8 cellular contexts compared by ENCODE assay signal in the genomic region with DNA sequence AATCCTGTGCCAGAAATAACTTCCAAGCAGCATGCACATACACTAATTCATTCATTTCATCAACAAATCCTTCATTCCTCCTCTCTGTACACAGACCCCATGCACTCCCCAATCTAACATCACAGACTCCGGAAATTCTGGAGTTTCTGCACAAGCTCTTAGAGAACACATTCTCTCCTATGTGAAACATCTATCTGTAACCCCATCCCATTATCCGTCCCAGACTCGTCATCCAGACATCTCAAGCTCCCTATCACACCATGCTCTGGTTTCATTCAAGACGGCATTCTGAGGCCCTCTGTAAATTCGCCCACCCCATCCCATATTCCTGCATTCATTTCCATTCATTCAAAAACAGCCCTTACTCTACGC. TPM values are rescaled to one million over a fixed set of nuclear protein-coding genes. Genes with fewer than 3 reads are reported as not detected.
DNase-seq lines count a peak whose midpoint lies in the region; ATAC-seq and TF ChIP-seq lines count a peak whose summit lies in the region.

No MANE protein-coding gene starts in this region.

- H3K27ac ChIP-seq in body of pancreas: peak overlapping the region; percentile 85 to 88 (median 86)
- peak overlapping the region; percentile 66 for H3K27ac ChIP-seq in mesenchymal stem cell (ENCODE audit: low read length, poor library complexity, severe bottlenecking)

- no peaks in the 10 kb centered on the region for H3K36me3 ChIP-seq in body of pancreas (replicated peaks in 1 of 2; ENCODE audit: insufficient read depth in 1 of 2, low read depth in 2 of 2)
- H3K36me3 ChIP-seq in mesenchymal stem cell (ENCODE audit: control insufficient read depth in 1 of 2, insufficient read depth in 2 of 2, low read depth in 1 of 2, low read length in 2 of 2): no peaks in the 10 kb centered on the region

- H2BK120ac ChIP-seq in mesenchymal stem cell (ENCODE audit: low read depth, low read length): no peak overlapping the region

- peak overlapping the region; percentile 73 for H4K8ac ChIP-seq in mesenchymal stem cell (ENCODE audit: low read length)

- H3K18ac ChIP-seq in mesenchymal stem cell (ENCODE audit: low read depth in 1 of 2, low read length in 2 of 2): peak overlapping the region; percentile 59 to 95

- no peak for TF ChIP-seq CTCF in body of pancreas (IDR thresholded peaks at IDR 0.05)

- peaks cover 27% of the 10 kb centered on the region for H3K36me3 Mint-ChIP-seq in activated naive CD4-positive, alpha-beta T cell treated with anti-CD3 and anti-CD28 coated beads, Interleukin-2, amount 10 ng/mL, durations not matched to agents 7 days and 5 days

- DNase-seq in activated naive CD4-positive, alpha-beta T cell treated with anti-CD3 and anti-CD28 coated beads, Interleukin-2, amount 10 ng/mL, durations not matched to agents 7 days and 5 days: no peak
- DNase-seq in activated naive CD4-positive, alpha-beta T cell (lab: John Stamatoyannopoulos, UW): no peak
- no peak for DNase-seq in body of pancreas
- DNase-seq in mesenchymal stem cell: no peak
- no peak for DNase-seq in HT-29 (ENCODE audit: low spot score)
- no peak for DNase-seq in NCI-H774 (lab: John Stamatoyannopoulos, UW)

- 0 to 1% methylated on average over 6 of the region's 6 CpGs for WGBS in body of pancreas, 2 donors
- 2% methylated on average over 6 of the region's 6 CpGs for WGBS in mesenchymal stem cell

- H3K27me3 Mint-ChIP-seq in activated naive CD4-positive, alpha-beta T cell treated with anti-CD3 and anti-CD28 coated beads, Interleukin-2, amount 10 ng/mL, durations not matched to agents 7 days and 5 days: peaks cover 5% of the 10 kb centered on the region

- H2BK12ac ChIP-seq in mesenchymal stem cell (ENCODE audit: low read length in 2 of 2): peak overlapping the region; percentile 60 to 61

- H3K9ac ChIP-seq in mesenchymal stem cell (ENCODE audit: low read length): peak overlapping the region; percentile 93

- peak overlapping the region; percentile 51 for H3K4me2 ChIP-seq in mesenchymal stem cell (ENCODE audit: low read length, poor library complexity, severe bottlenecking)

- peak overlapping the region; percentile 66 to 84 for H3K4me3 ChIP-seq in body of pancreas
- H3K4me3 ChIP-seq in mesenchymal stem cell (ENCODE audit: insufficient read depth in 1 of 2, low read depth in 1 of 2, low read length in 2 of 2): peak overlapping the region; percentile 89 to 90

- TF ChIP-seq POLR2A in body of pancreas (IDR thresholded peaks at IDR 0.05): no peak

- peak overlapping the region; percentile 93 for H4K91ac ChIP-seq in mesenchymal stem cell (ENCODE audit: low read length)

- no peak overlapping the region for H2AK5ac ChIP-seq in mesenchymal stem cell (ENCODE audit: low read length, severe bottlenecking)

- ATAC-seq in HG03442 (IDR thresholded peaks at IDR 0.05; ENCODE audit: unreplicated experiment): peak; percentile 11
- no peak for ATAC-seq in body of pancreas
- no peak for ATAC-seq in HG03457 (IDR thresholded peaks at IDR 0.05; ENCODE audit: unreplicated experiment)

- H3K9me3 ChIP-seq in body of pancreas (no peaks in the 10 kb centered on the region), mesenchymal stem cell (ENCODE audit: control insufficient read depth, low read length) (peaks cover 5% of the 10 kb centered on the region)

- no peaks in the 10 kb centered on the region for H3K27me3 ChIP-seq in body of pancreas
- no peaks in the 10 kb centered on the region for H3K27me3 ChIP-seq in mesenchymal stem cell (ENCODE audit: control insufficient read depth in 1 of 2, insufficient read depth in 1 of 2, low read length in 2 of 2)

- peak overlapping the region; percentile 83 to 90 for H3K14ac ChIP-seq in mesenchymal stem cell (ENCODE audit: low read length in 2 of 2)

- CTCF ChIA-PET in activated naive CD4-positive, alpha-beta T cell treated with anti-CD3 and anti-CD28 coated beads, Interleukin-2, amount 10 ng/mL, durations not matched to agents 7 days and 5 days (lab: Charles Lee): interaction anchor here (0.9 to 2.2 kb wide), 5 partner anchors 10 to 237 kb away, joined by 3 to 12 read pairs (median 4); no protein-coding TSS in a partner anchor

- H3K4me1 ChIP-seq in body of pancreas: peaks cover 13% of the 10 kb centered on the region
- H3K4me1 ChIP-seq in mesenchymal stem cell (ENCODE audit: control insufficient read depth, insufficient read depth, low read depth, low read length): peaks cover 4% of the 10 kb centered on the region

- no peak overlapping the region for H2BK5ac ChIP-seq in mesenchymal stem cell (ENCODE audit: low read depth, low read length, poor library complexity, severe bottlenecking)

- H2AFZ ChIP-seq in mesenchymal stem cell (ENCODE audit: low read depth, low read length): peak overlapping the region; percentile 3

- H3K23ac ChIP-seq in mesenchymal stem cell (ENCODE audit: low read length in 2 of 2): peak overlapping the region in 1 of 2 experiments; percentile 46

- intact Hi-C loops in body of pancreas (cut with DNase I): no loop called here

- no peak overlapping the region for H2BK15ac ChIP-seq in mesenchymal stem cell (ENCODE audit: low read depth, poor library complexity, severe bottlenecking)

- peaks cover 28% of the 10 kb centered on the region for H3K4me1 Mint-ChIP-seq in activated naive CD4-positive, alpha-beta T cell treated with anti-CD3 and anti-CD28 coated beads, Interleukin-2, amount 10 ng/mL, durations not matched to agents 7 days and 5 days

- peaks cover 9% of the 10 kb centered on the region for H3K9me3 Mint-ChIP-seq in activated naive CD4-positive, alpha-beta T cell treated with anti-CD3 and anti-CD28 coated beads, Interleukin-2, amount 10 ng/mL, durations not matched to agents 7 days and 5 days

- peaks cover 6% of the 10 kb centered on the region for H3K79me1 ChIP-seq in mesenchymal stem cell (replicated peaks; ENCODE audit: low read length, poor library complexity, severe bottlenecking)

- H3K4ac ChIP-seq in mesenchymal stem cell (ENCODE audit: low read depth in 1 of 2, low read length in 2 of 2): peak overlapping the region; percentile 4 to 92

- peak overlapping the region; percentile 95 for H3K4me3 Mint-ChIP-seq in activated naive CD4-positive, alpha-beta T cell treated with anti-CD3 and anti-CD28 coated beads, Interleukin-2, amount 10 ng/mL, durations not matched to agents 7 days and 5 days

- peak overlapping the region; percentile 93 for H3K27ac Mint-ChIP-seq in activated naive CD4-positive, alpha-beta T cell treated with anti-CD3 and anti-CD28 coated beads, Interleukin-2, amount 10 ng/mL, durations not matched to agents 7 days and 5 days

RNA-seq across cellular contexts. Expression of gene LEO1, which starts 0.6 kb away (rescaled TPM):
- 1 to 10 TPM; 5.7 to 9.9 TPM for total RNA-seq in body of pancreas
- 25.7 TPM for polyA plus RNA-seq in mesenchymal stem cell (2013, experiment 1 of 2)
- polyA plus RNA-seq in mesenchymal stem cell (2013, experiment 2 of 2): 25.2 TPM
- 14.6 and 16.7 TPM in 2 replicates for total RNA-seq in HT-29 (2014; rRNA removed; shearing (Covaris generic))

RNA-seq across cellular contexts. Expression of gene MAPK6, which starts 48.1 kb away (rescaled TPM):
- 10 to 100 TPM in 1 of 2 donors, 1 to 10 TPM in 1; 7.3 to 25.4 TPM for total RNA-seq in body of pancreas
- 52.4 TPM for polyA plus RNA-seq in mesenchymal stem cell (2013, experiment 1 of 2)
- 53.5 TPM for polyA plus RNA-seq in mesenchymal stem cell (2013, experiment 2 of 2)
- 22.8 and 24.5 TPM in 2 replicates for total RNA-seq in HT-29 (2014; rRNA removed; shearing (Covaris generic))
